Comparison of ENCODE assay signal across 11 cellular contexts in the genomic region with DNA sequence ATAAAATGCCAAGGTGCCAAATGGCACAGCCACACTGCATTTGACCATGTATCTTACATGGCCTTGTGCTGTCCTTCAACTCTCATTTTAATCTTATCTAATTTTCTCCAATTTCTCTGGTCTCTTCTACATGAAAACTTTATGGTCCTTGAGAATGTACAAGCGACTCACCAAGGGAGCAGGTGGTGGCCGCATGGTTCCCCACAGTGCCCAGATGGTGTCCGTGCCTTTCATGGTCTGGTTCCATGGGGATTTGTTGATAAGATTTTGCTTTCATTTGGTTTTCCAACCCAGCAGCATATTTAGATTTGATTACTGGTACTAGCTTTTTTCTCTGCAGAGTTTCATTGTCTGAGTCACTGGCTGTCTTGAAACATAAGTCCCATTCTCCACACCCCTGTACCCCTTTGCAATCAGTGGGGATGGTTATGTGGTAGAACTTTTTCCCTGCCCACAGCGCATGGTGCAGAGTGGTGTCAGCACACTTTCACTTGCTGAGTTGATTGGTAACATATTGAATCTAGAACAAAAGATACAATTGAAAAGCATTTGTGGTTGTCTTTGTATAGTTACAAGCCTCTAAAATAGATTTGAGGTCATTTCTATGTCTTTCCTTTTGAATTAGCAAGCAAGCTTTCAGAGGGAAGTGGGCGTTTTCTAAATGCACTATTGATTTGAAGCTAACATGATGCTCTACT. TPM values are rescaled to one million over a fixed set of nuclear protein-coding genes. Genes with fewer than 3 reads are reported as not detected.
A peak's percentile ranks its signal among the peaks of the same experiment; 100 is the strongest.
DNase-seq lines count a peak whose midpoint lies in the region; ATAC-seq and TF ChIP-seq lines count a peak whose summit lies in the region.
"Had no signal": no experiment of that assay in that cellular context is flagged by ENCODE, and none has a peak within 500 bp of the region (broad histone marks: within the 10 kb centered on the region; RNA-seq: fewer than 3 reads in every experiment).

No MANE protein-coding gene starts in this region.

- TF ChIP-seq CTCF in mammary epithelial cell (conservative IDR thresholded peaks at IDR 0.05 in 1 of 2, IDR thresholded peaks at IDR 0.05 in 1 of 2; ENCODE audit: extremely low read depth in 1 of 2, insufficient read depth in 1 of 2, low read depth in 1 of 2, low read length in 2 of 2) (no peak), PC-3 (conservative IDR thresholded peaks at IDR 0.05; ENCODE audit: low read depth, low read length) (no peak)

- H3K36me3 ChIP-seq in mammary epithelial cell (ENCODE audit: insufficient read depth, low read length), result no peaks in the 10 kb centered on the region
- no peaks in the 10 kb centered on the region for H3K36me3 ChIP-seq in PC-3 (ENCODE audit: low read depth, low read length)
- H3K36me3 ChIP-seq: upper lobe of right lung had no signal

- no peaks in the 10 kb centered on the region for H3K9me3 Mint-ChIP-seq in activated CD4-positive, alpha-beta T cell treated with anti-CD3 and anti-CD28 coated beads, Interleukin-2, amount 10 ng/mL, durations not matched to agents 24 days and 14 days
- H3K9me3 Mint-ChIP-seq in activated naive CD8-positive, alpha-beta T cell (ENCODE audit: low read depth), result no peaks in the 10 kb centered on the region
- H3K9me3 Mint-ChIP-seq in stimulated activated memory B cell treated with anti-CD40 and anti-IgM and Interleukin-4, amounts not matched to agents 10 μg/mL and 1 μg/mL and 100 μg/mL, for 72 hours, result no peaks in the 10 kb centered on the region
- H3K9me3 Mint-ChIP-seq: activated B cell treated with CpG ODN at 0.5 μM for 24 hours, naive B cell had no signal

- no peaks in the 10 kb centered on the region for H3K9me3 ChIP-seq in mammary epithelial cell (replicated peaks; ENCODE audit: insufficient read depth, low read length)
- H3K9me3 ChIP-seq in PC-3 (ENCODE audit: low read length), result no peaks in the 10 kb centered on the region
- H3K9me3 ChIP-seq: upper lobe of right lung had no signal

- peak; percentile 64 for DNase-seq in activated CD4-positive, alpha-beta T cell treated with anti-CD3 and anti-CD28 coated beads, Interleukin-2, amount 10 ng/mL, durations not matched to agents 24 days and 14 days
- no peak for DNase-seq in activated CD4-positive, alpha-beta T cell treated with anti-CD3 and anti-CD28 coated beads for 1 hour
- DNase-seq in mammary epithelial cell, result no peak
- no peak for DNase-seq in ureter (ENCODE audit: low spot score)
- no peak for DNase-seq in PC-3
- DNase-seq: activated B cell treated with CpG ODN at 0.5 μM for 24 hours, naive B cell, upper lobe of right lung had no signal

- H4K20me1 ChIP-seq in mammary epithelial cell (ENCODE audit: insufficient read depth, low read length) (no peaks in the 10 kb centered on the region), PC-3 (ENCODE audit: low read length) (0 out of 2 replicates have a peak, but pooled peaks cover 7% of the 10 kb centered on the region)

- H3K27ac ChIP-seq in mammary epithelial cell (ENCODE audit: insufficient read depth, low read depth, low read length), result no peak overlapping the region
- H3K27ac ChIP-seq in PC-3 (ENCODE audit: low read length), result no peak overlapping the region
- H3K27ac ChIP-seq: upper lobe of right lung had no signal

- H3K4me2 ChIP-seq in mammary epithelial cell (ENCODE audit: insufficient read depth, low read depth, low read length) (no peak overlapping the region), PC-3 (ENCODE audit: low read length) (no peak overlapping the region)

- H3K4me1 Mint-ChIP-seq in activated CD4-positive, alpha-beta T cell treated with anti-CD3 and anti-CD28 coated beads, Interleukin-2, amount 10 ng/mL, durations not matched to agents 24 days and 14 days, result peaks cover 22% of the 10 kb centered on the region
- H3K4me1 Mint-ChIP-seq in activated naive CD8-positive, alpha-beta T cell (ENCODE audit: low read depth), result peaks cover 23% of the 10 kb centered on the region
- peaks cover 8% of the 10 kb centered on the region for H3K4me1 Mint-ChIP-seq in stimulated activated memory B cell treated with anti-CD40 and anti-IgM and Interleukin-4, amounts not matched to agents 10 μg/mL and 1 μg/mL and 100 μg/mL, for 72 hours
- H3K4me1 Mint-ChIP-seq: activated B cell treated with CpG ODN at 0.5 μM for 24 hours, naive B cell had no signal

- H3K4me3 Mint-ChIP-seq in activated CD4-positive, alpha-beta T cell treated with anti-CD3 and anti-CD28 coated beads, Interleukin-2, amount 10 ng/mL, durations not matched to agents 24 days and 14 days, result peak overlapping the region; percentile 43
- peak overlapping the region; percentile 20 for H3K4me3 Mint-ChIP-seq in activated naive CD8-positive, alpha-beta T cell
- H3K4me3 Mint-ChIP-seq in stimulated activated memory B cell treated with anti-CD40 and anti-IgM and Interleukin-4, amounts not matched to agents 10 μg/mL and 1 μg/mL and 100 μg/mL, for 72 hours, result no peak overlapping the region
- H3K4me3 Mint-ChIP-seq: activated B cell treated with CpG ODN at 0.5 μM for 24 hours, naive B cell had no signal

- peaks cover 65% of the 10 kb centered on the region for H3K27me3 Mint-ChIP-seq in activated CD4-positive, alpha-beta T cell treated with anti-CD3 and anti-CD28 coated beads, Interleukin-2, amount 10 ng/mL, durations not matched to agents 24 days and 14 days
- H3K27me3 Mint-ChIP-seq in activated naive CD8-positive, alpha-beta T cell, result peaks cover 2% of the 10 kb centered on the region
- H3K27me3 Mint-ChIP-seq in stimulated activated memory B cell treated with anti-CD40 and anti-IgM and Interleukin-4, amounts not matched to agents 10 μg/mL and 1 μg/mL and 100 μg/mL, for 72 hours, result peaks cover 9% of the 10 kb centered on the region

- H3K79me2 ChIP-seq in mammary epithelial cell (ENCODE audit: insufficient read depth, low read length) (peaks cover 81% of the 10 kb centered on the region), PC-3 (ENCODE audit: low read length) (peaks cover 11% of the 10 kb centered on the region)

- dilution Hi-C loops in mammary epithelial cell (cut with HindIII; ENCODE audit: low sequenced_read_pairs), result no loop called here

- H3K27me3 ChIP-seq in mammary epithelial cell (ENCODE audit: insufficient read depth, low read length) (no peaks in the 10 kb centered on the region), PC-3 (ENCODE audit: low read length) (no peaks in the 10 kb centered on the region)
- H3K27me3 ChIP-seq: upper lobe of right lung had no signal

- H3F3A ChIP-seq in PC-3 (ENCODE audit: low read length, unreplicated experiment), result no peaks in the 10 kb centered on the region

- no peak overlapping the region for H3K4me3 ChIP-seq in mammary epithelial cell (replicated peaks in 1 of 3; ENCODE audit: insufficient read depth in 1 of 3, low read depth in 2 of 3, low read length in 3 of 3)
- H3K4me3 ChIP-seq in PC-3 (ENCODE audit: low read length), result no peak overlapping the region
- H3K4me3 ChIP-seq: upper lobe of right lung had no signal

- H3K27ac Mint-ChIP-seq in activated CD4-positive, alpha-beta T cell treated with anti-CD3 and anti-CD28 coated beads, Interleukin-2, amount 10 ng/mL, durations not matched to agents 24 days and 14 days, result peak overlapping the region; percentile 62
- H3K27ac Mint-ChIP-seq in activated naive CD8-positive, alpha-beta T cell, result peak overlapping the region; percentile 64
- H3K27ac Mint-ChIP-seq in stimulated activated memory B cell treated with anti-CD40 and anti-IgM and Interleukin-4, amounts not matched to agents 10 μg/mL and 1 μg/mL and 100 μg/mL, for 72 hours, result peak overlapping the region; percentile 12
- H3K27ac Mint-ChIP-seq: activated B cell treated with CpG ODN at 0.5 μM for 24 hours, naive B cell had no signal

- H2AFZ ChIP-seq in mammary epithelial cell (ENCODE audit: low read depth, low read length) (no peak overlapping the region), PC-3 (ENCODE audit: low read length) (no peak overlapping the region)

- CTCF ChIA-PET in mammary epithelial cell (lab: Charles Lee; ENCODE audit: low non-redundant PET), result no interaction called here
- CTCF ChIA-PET in PC-3 (lab: Charles Lee), result no interaction called here

- peaks cover 1% of the 10 kb centered on the region for H3K36me3 Mint-ChIP-seq in activated CD4-positive, alpha-beta T cell treated with anti-CD3 and anti-CD28 coated beads, Interleukin-2, amount 10 ng/mL, durations not matched to agents 24 days and 14 days (ENCODE audit: low read depth)
- H3K36me3 Mint-ChIP-seq in activated naive CD8-positive, alpha-beta T cell, result peaks cover 6% of the 10 kb centered on the region
- no peaks in the 10 kb centered on the region for H3K36me3 Mint-ChIP-seq in stimulated activated memory B cell treated with anti-CD40 and anti-IgM and Interleukin-4, amounts not matched to agents 10 μg/mL and 1 μg/mL and 100 μg/mL, for 72 hours
- H3K36me3 Mint-ChIP-seq: naive B cell had no signal

- H3K9me2 ChIP-seq in PC-3 (replicated peaks; ENCODE audit: low read length), result no peaks in the 10 kb centered on the region

- in situ Hi-C loops in mammary epithelial cell (cut with MboI; ENCODE audit: low sequenced_read_pairs in 2 of 2), result no loop called here

- WGBS in mammary epithelial cell (ENCODE audit: low coverage, missing lambda C conversion rate), result 87% methylated on average over 5 of the region's 5 CpGs

- H3K9ac ChIP-seq in mammary epithelial cell (ENCODE audit: insufficient read depth, low read length) (no peak overlapping the region), PC-3 (ENCODE audit: low read length) (no peak overlapping the region)

- peak; percentile 78 for ATAC-seq in HG03066 (IDR thresholded peaks at IDR 0.05; ENCODE audit: low read depth, unreplicated experiment)
- peak; percentile 77 for ATAC-seq in stimulated activated memory B cell treated with anti-CD40 and anti-IgM and Interleukin-4, amounts not matched to agents 10 μg/mL and 1 μg/mL and 100 μg/mL, for 72 hours
- no peak for ATAC-seq in PC-3
- ATAC-seq: upper lobe of right lung had no signal

- BruUV-seq in mammary epithelial cell (replicated peaks; lab: Mats Ljungman, UMichigan) (no TSS peak), PC-3 (replicated peaks; lab: Mats Ljungman, UMichigan) (no TSS peak)

- peaks cover 34% of the 10 kb centered on the region for H3K4me1 ChIP-seq in mammary epithelial cell (ENCODE audit: insufficient read depth, low read length)
- H3K4me1 ChIP-seq in PC-3 (ENCODE audit: insufficient read depth, low read length), result peaks cover 9% of the 10 kb centered on the region

- intact Hi-C loops in activated CD4-positive, alpha-beta T cell treated with anti-CD3 and anti-CD28 coated beads, Interleukin-2, amount 10 ng/mL, durations not matched to agents 24 days and 14 days (cut with micrococcal nuclease), result loop anchor here (1.0 to 2.0 kb wide), 5 partner anchors 24 to 233 kb away; partner anchors contain the start of genes CCDC117 and ZNRF3
- intact Hi-C loops in mammary epithelial cell (cut with micrococcal nuclease) (no loop called here), PC-3 (cut with micrococcal nuclease) (no loop called here)

- POLR2A ChIA-PET in PC-3 (lab: Charles Lee; ENCODE audit: unreplicated experiment), result no interaction called here

RNA-seq across cellular contexts. Expression of gene ZNRF3, which starts 24.1 kb away (rescaled TPM):
- total RNA-seq in activated CD4-positive, alpha-beta T cell treated with anti-CD3 and anti-CD28 coated beads, Interleukin-2, amount 10 ng/mL, durations not matched to agents 24 days and 14 days, result 2.0 and 2.3 TPM in 2 replicates
- total RNA-seq in mammary epithelial cell, result 10 to 100 TPM in 1 of 2 donors, 1 to 10 TPM in 1; 9.5 to 14.5 TPM
- 5.2 TPM for polyA plus RNA-seq in mammary epithelial cell
- polyA minus RNA-seq in mammary epithelial cell, result 9.8 TPM
- 9.6 TPM for total RNA-seq in ureter
- total RNA-seq in PC-3 (2014; rRNA removed), result 8.1 and 9.4 TPM in 2 replicates

Comparison
In these comparisons a context has a peak if more than half of its experiments do, and no peak if none do; other contexts are left out.
1. H3K27ac Mint-ChIP-seq: peak in every context shown above with its lines; median percentile 64 in activated naive CD8-positive, alpha-beta T cell; 62 in activated CD4-positive, alpha-beta T cell treated with anti-CD3 and anti-CD28 coated beads, Interleukin-2, amount 10 ng/mL, durations not matched to agents 24 days and 14 days; 12 in stimulated activated memory B cell treated with anti-CD40 and anti-IgM and Interleukin-4, amounts not matched to agents 10 μg/mL and 1 μg/mL and 100 μg/mL, for 72 hours.